21 cellular contexts compared by ENCODE assay signal in the genomic region with DNA sequence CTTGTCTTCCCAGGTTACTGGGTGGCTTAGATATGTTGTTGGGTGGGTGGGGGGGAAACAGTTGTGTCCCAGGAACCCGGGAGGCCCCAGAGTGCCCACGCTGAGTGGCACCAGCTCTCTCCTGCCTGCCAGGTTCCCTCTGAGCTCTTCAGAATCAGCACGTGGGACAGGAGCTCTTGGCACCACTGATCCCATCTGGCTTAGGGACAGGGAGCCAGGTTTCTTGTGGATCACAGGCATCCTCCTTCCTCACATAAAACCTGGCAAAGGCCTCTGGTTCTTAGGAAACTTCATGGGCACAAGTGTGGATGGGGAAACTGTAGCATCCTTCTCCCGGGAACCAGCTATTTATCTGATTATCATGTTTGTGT. TPM values are rescaled to one million over a fixed set of nuclear protein-coding genes. Genes with fewer than 3 reads are reported as not detected.
DNase-seq lines count a peak whose midpoint lies in the region; ATAC-seq and TF ChIP-seq lines count a peak whose summit lies in the region.
"Had no signal": no experiment of that assay in that cellular context is flagged by ENCODE, and none has a peak within 500 bp of the region (broad histone marks: within the 10 kb centered on the region; RNA-seq: fewer than 3 reads in every experiment).

No MANE protein-coding gene starts in this region.

- H3K27me3 ChIP-seq in RWPE2 (ENCODE audit: insufficient read depth, poor library complexity, severe bottlenecking): peaks cover 18% of the 10 kb centered on the region
- peaks cover 53% of the 10 kb centered on the region for H3K27me3 ChIP-seq in upper lobe of right lung
- peaks cover 11 to 92% of the 10 kb centered on the region in 2 donors for H3K27me3 ChIP-seq in left lung

- intact Hi-C loops in posterior vena cava (cut with DNase I): loop anchor here in 1 of 2 donors (5.0 kb wide), 1 partner anchor 781 kb away; no protein-coding TSS in a partner anchor
- intact Hi-C loops in upper lobe of right lung (cut with DNase I): no loop called here
- intact Hi-C loops in left lung (cut with DNase I): no loop called here

- TF ChIP-seq CTCF in RWPE2 (IDR thresholded peaks at IDR 0.05; ENCODE audit: poor library complexity, severe bottlenecking) (no peak), upper lobe of right lung (IDR thresholded peaks at IDR 0.05) (no peak), left lung (IDR thresholded peaks at IDR 0.05) (no peak)

- no peaks in the 10 kb centered on the region for H3K36me3 ChIP-seq in RWPE2 (ENCODE audit: low read depth)
- no peaks in the 10 kb centered on the region for H3K36me3 ChIP-seq in upper lobe of right lung
- no peaks in the 10 kb centered on the region for H3K36me3 ChIP-seq in left lung
- H3K36me3 ChIP-seq: BE2C had no signal

- no peaks in the 10 kb centered on the region for H3K4me1 ChIP-seq in RWPE2 (ENCODE audit: insufficient read depth, poor library complexity, severe bottlenecking)
- H3K4me1 ChIP-seq in upper lobe of right lung: no peaks in the 10 kb centered on the region
- H3K4me1 ChIP-seq in left lung: no peaks in the 10 kb centered on the region

- ATAC-seq in RWPE2 (ENCODE audit: low read depth) (no peak), upper lobe of right lung (no peak), left lung (no peak)
- no peak for ATAC-seq in activated CD4-positive, CD25-positive, alpha-beta regulatory T cell treated with anti-CD3 and anti-CD28 coated beads, Interleukin-2, amount 50 U/mL, for 24 hours
- ATAC-seq: HCT116, HepG2 had no signal

- no peak overlapping the region for H3K27ac ChIP-seq in RWPE2 (ENCODE audit: poor library complexity, severe bottlenecking)
- H3K27ac ChIP-seq in upper lobe of right lung: no peak overlapping the region
- H3K27ac ChIP-seq in left lung: no peak overlapping the region
- H3K27ac ChIP-seq: GM23248 had no signal

- H3K9me3 ChIP-seq in RWPE2 (ENCODE audit: severe bottlenecking): no peaks in the 10 kb centered on the region
- no peaks in the 10 kb centered on the region for H3K9me3 ChIP-seq in upper lobe of right lung
- H3K9me3 ChIP-seq in left lung: no peaks in the 10 kb centered on the region
- H3K9me3 ChIP-seq: BE2C had no signal

- no peak overlapping the region for H3K4me3 ChIP-seq in RWPE2 (ENCODE audit: severe bottlenecking)
- H3K4me3 ChIP-seq in upper lobe of right lung: no peak overlapping the region
- H3K4me3 ChIP-seq in left lung: no peak overlapping the region
- H3K4me3 ChIP-seq: GM23248 had no signal

- DNase-seq in RWPE2 (ENCODE audit: low spot score) (peak; percentile 34), cerebellum (ENCODE audit: low spot score) (peak; percentile 27), posterior vena cava (ENCODE audit: low spot score) (peak; percentile 36), upper lobe of right lung (peak; percentile 53), left lung (no peak), NCI-H146 treated with DMSO at 0.1 percent for 48 hours (lab: John Stamatoyannopoulos, UW; ENCODE audit: unreplicated experiment) (no peak)
- DNase-seq: ACHN; BE2C; C1 segment of cervical spinal cord; CD4-positive, CD25-positive, alpha-beta regulatory T cell; CD8-positive, alpha-beta memory T cell; COR-L47; DMS153; DMS79; GDM1; GM23248; HFFc6 had no signal

RNA-seq across cellular contexts. Expression of a gene that starts 3.4 kb away (rescaled TPM):
- total RNA-seq in cerebellum: 0.73 TPM
- under 1 TPM; 0.09 to 0.10 TPM for total RNA-seq in posterior vena cava
- total RNA-seq in upper lobe of right lung: 0.23 TPM
- under 1 TPM; 0.08 to 0.67 TPM for total RNA-seq in left lung
- total RNA-seq: CD4-positive, CD25-positive, alpha-beta regulatory T cell; CD8-positive, alpha-beta memory T cell; Daoy; GM23248 had no signal

RNA-seq across cellular contexts. Expression of a gene that starts 8.9 kb away (rescaled TPM):
- 5.0 TPM for total RNA-seq in cerebellum
- total RNA-seq in posterior vena cava: 10 to 100 TPM in 1 of 2 donors, 1 to 10 TPM in 1; 5.3 to 15.6 TPM
- total RNA-seq in upper lobe of right lung: 6.7 TPM
- total RNA-seq in left lung: 10 to 100 TPM in 1 of 2 donors, 1 to 10 TPM in 1; 4.3 to 18.4 TPM
- total RNA-seq: CD4-positive, CD25-positive, alpha-beta regulatory T cell; CD8-positive, alpha-beta memory T cell had no signal

Comparison
In these comparisons a context has a peak if more than half of its experiments do, and no peak if none do; other contexts are left out.
1. DNase-seq: peak in RWPE2 (single experiment), cerebellum (single experiment), posterior vena cava (single experiment) and upper lobe of right lung (single experiment); none in left lung (0 of 2) and NCI-H146 treated with DMSO at 0.1 percent for 48 hours (single experiment).